Comparison of ENCODE assay signal across 1 cellular context in genomic region chr15:89243691-89244511, GRCh38.
A peak's percentile ranks its signal among the peaks of the same experiment; 100 is the strongest.
TF ChIP-seq lines count a peak whose summit lies in the region.

TSS of gene FANCI (plus strand) at chr15:89243979. CDS start at chr15:89247648, 3,669 bp downstream.

TF ChIP-seq in K562, 482 proteins besides CTCF, POLR2A, EP300 and RAD21 (continued from another document):
- TF ChIP-seq REST (CRISPR knock-in tag; IDR thresholded peaks at IDR 0.05; ENCODE audit: low read depth) (0 out of 2 replicates have a peak, but pooled peaks have one; percentile 41), ATF6 (CRISPR knock-in tag; IDR thresholded peaks at IDR 0.05) (peak; percentile 71; the same call in 1 of the 2 replicates), TAF15 (IDR thresholded peaks at IDR 0.05; ENCODE audit: low read depth, low read length) (no peak), POLR2AphosphoS2 (IDR thresholded peaks at IDR 0.05; ENCODE audit: low read length) (no peak), KHSRP (IDR thresholded peaks at IDR 0.05) (no peak), NR4A1 (CRISPR knock-in tag; IDR thresholded peaks at IDR 0.05) (no peak), NR4A1 (tag; IDR thresholded peaks at IDR 0.05) (no peak), RNF2 (IDR thresholded peaks at IDR 0.05) (peak; percentile 90), TFE3 (CRISPR knock-in tag; IDR thresholded peaks at IDR 0.05) (no peak), RBBP5 (IDR thresholded peaks at IDR 0.05; ENCODE audit: borderline replicate concordance, insufficient read depth, low read length, poor library complexity, severe bottlenecking) (peak; percentile 78), XRCC5 (IDR thresholded peaks at IDR 0.05; ENCODE audit: low read depth, low read length) (peak; percentile 44; the same call in 1 of the 2 replicates), E2F5 (CRISPR knock-in tag; IDR thresholded peaks at IDR 0.05) (peak; percentile 97), THAP7 (CRISPR knock-in tag; IDR thresholded peaks at IDR 0.05) (peak; percentile 87; the same call in 1 of the 2 replicates), ZNF146 (CRISPR knock-in tag; IDR thresholded peaks at IDR 0.05; ENCODE audit: unreplicated experiment) (no peak), KLF10 (CRISPR knock-in tag; IDR thresholded peaks at IDR 0.05) (no peak), FOS (IDR thresholded peaks at IDR 0.05; ENCODE audit: extremely low read depth, insufficient read length) (no peak), PTTG1 (tag; IDR thresholded peaks at IDR 0.05; ENCODE audit: low read depth) (no peak), SMARCB1 (IDR thresholded peaks at IDR 0.05; ENCODE audit: insufficient read length, low read depth) (no peak), THAP12 (CRISPR knock-in tag; IDR thresholded peaks at IDR 0.05) (no peak), ZBED1 (IDR thresholded peaks at IDR 0.05) (peak; percentile 25; the same call in 1 of the 2 replicates), POLR2B (IDR thresholded peaks at IDR 0.05; ENCODE audit: low read depth, partially characterized antibody) (peak; percentile 67), PRDM10 (IDR thresholded peaks at IDR 0.05; ENCODE audit: partially characterized antibody) (peak; percentile 99), BHLHE40 (IDR thresholded peaks at IDR 0.05; ENCODE audit: low read length) (peak; percentile 96), NCOA4 (IDR thresholded peaks at IDR 0.05; ENCODE audit: partially characterized antibody) (no peak), CHD2 (IDR thresholded peaks at IDR 0.05; ENCODE audit: low read depth, low read length) (peak; percentile 46; the same call in 1 of the 2 replicates), SREBF1 (IDR thresholded peaks at IDR 0.05; ENCODE audit: borderline replicate concordance, low read depth, low read length) (peak; percentile 84), ZNF695 (CRISPR knock-in tag; IDR thresholded peaks at IDR 0.05) (no peak), ZNF3 (CRISPR knock-in tag; IDR thresholded peaks at IDR 0.05) (no peak), SRF (CRISPR knock-in tag; IDR thresholded peaks at IDR 0.05) (0 out of 4 replicates have a peak, but pooled peaks of 1 of the 2 experiments have one; percentile 61), IRF1 (CRISPR knock-in tag; IDR thresholded peaks at IDR 0.05; ENCODE audit: borderline replicate concordance) (peak; percentile 96; the same call in 1 of the 2 replicates), NKRF (IDR thresholded peaks at IDR 0.05; ENCODE audit: borderline replicate concordance) (peak; percentile 96), ZNF174 (CRISPR knock-in tag; IDR thresholded peaks at IDR 0.05) (no peak), NFYB (IDR thresholded peaks at IDR 0.05; ENCODE audit: extremely low read depth, insufficient read length) (no peak), ZNF395 (CRISPR knock-in tag; IDR thresholded peaks at IDR 0.05) (peak; percentile 68; the same call in 1 of the 2 replicates), DEAF1 (CRISPR knock-in tag; IDR thresholded peaks at IDR 0.05) (no peak; the same call in 1 of the 2 replicates)
